Comparison of ENCODE assay signal across 13 cellular contexts in genomic region chr6:1594495-1595200, GRCh38. TPM values are rescaled to one million over a fixed set of nuclear protein-coding genes. Genes with fewer than 3 reads are reported as not detected.
"Had no signal": no experiment of that assay in that cellular context is flagged by ENCODE, and none has a peak within 500 bp of the region (broad histone marks: within the 10 kb centered on the region; RNA-seq: fewer than 3 reads in every experiment).

No MANE protein-coding gene starts in this region.

- H3K4me3 Mint-ChIP-seq: activated CD8-positive, alpha-beta T cell treated with anti-CD3 and anti-CD28 coated beads, Interleukin-2, amount 10 ng/mL, durations not matched to agents 7 days and 5 days; brain; naive B cell; stimulated activated effector memory CD8-positive, alpha-beta T cell treated with anti-CD3 and anti-CD28 coated beads, Interleukin-12 subunit alpha, Interleukin-12 subunit beta, amount 100 ng/mL, for 72 hours; T-helper 1 cell treated with Interleukin-12 subunit alpha and Interleukin-12 subunit beta and Interleukin-4 antibody, amounts not matched to agents 30 μg/mL and 1 μg/mL, for 36 hours; type B pancreatic cell had no signal

- H3K4me1 Mint-ChIP-seq: stimulated activated effector memory CD8-positive, alpha-beta T cell treated with anti-CD3 and anti-CD28 coated beads, Interleukin-12 subunit alpha, Interleukin-12 subunit beta, amount 100 ng/mL, for 72 hours had no signal

- H3K27ac Mint-ChIP-seq: activated CD8-positive, alpha-beta T cell treated with anti-CD3 and anti-CD28 coated beads, Interleukin-2, amount 10 ng/mL, durations not matched to agents 7 days and 5 days; brain; naive B cell; stimulated activated effector memory CD8-positive, alpha-beta T cell treated with anti-CD3 and anti-CD28 coated beads, Interleukin-12 subunit alpha, Interleukin-12 subunit beta, amount 100 ng/mL, for 72 hours; T-helper 1 cell treated with Interleukin-12 subunit alpha and Interleukin-12 subunit beta and Interleukin-4 antibody, amounts not matched to agents 30 μg/mL and 1 μg/mL, for 36 hours; type B pancreatic cell had no signal

- ATAC-seq: activated CD8-positive, alpha-beta T cell treated with anti-CD3 and anti-CD28 coated beads, Interleukin-2, amount 10 ng/mL, durations not matched to agents 7 days and 5 days; esophagus mucosa had no signal

- DNase-seq: activated CD4-positive, alpha-beta T cell treated with anti-CD3 and anti-CD28 coated beads for 4 hours; activated CD8-positive, alpha-beta T cell treated with anti-CD3 and anti-CD28 coated beads, Interleukin-2, amount 10 ng/mL, durations not matched to agents 7 days and 5 days; activated naive CD4-positive, alpha-beta T cell treated with anti-CD3 and anti-CD28 coated beads, Interleukin-2, amount 50 U/mL, for 16 hours; amniotic stem cell; hippocampal formation; midbrain; naive B cell; small intestine had no signal

- FAIRE-seq: small intestine had no signal

- H3K9me3 Mint-ChIP-seq: naive B cell; stimulated activated effector memory CD8-positive, alpha-beta T cell treated with anti-CD3 and anti-CD28 coated beads, Interleukin-12 subunit alpha, Interleukin-12 subunit beta, amount 100 ng/mL, for 72 hours; T-helper 1 cell treated with Interleukin-12 subunit alpha and Interleukin-12 subunit beta and Interleukin-4 antibody, amounts not matched to agents 30 μg/mL and 1 μg/mL, for 36 hours had no signal

RNA-seq across cellular contexts. Expression of gene FOXC1, which starts 15.1 kb away (rescaled TPM):
- total RNA-seq: activated CD8-positive, alpha-beta T cell treated with anti-CD3 and anti-CD28 coated beads, Interleukin-2, amount 10 ng/mL, durations not matched to agents 7 days and 5 days had no signal
